7 cellular contexts compared by ENCODE assay signal in the genomic region with DNA sequence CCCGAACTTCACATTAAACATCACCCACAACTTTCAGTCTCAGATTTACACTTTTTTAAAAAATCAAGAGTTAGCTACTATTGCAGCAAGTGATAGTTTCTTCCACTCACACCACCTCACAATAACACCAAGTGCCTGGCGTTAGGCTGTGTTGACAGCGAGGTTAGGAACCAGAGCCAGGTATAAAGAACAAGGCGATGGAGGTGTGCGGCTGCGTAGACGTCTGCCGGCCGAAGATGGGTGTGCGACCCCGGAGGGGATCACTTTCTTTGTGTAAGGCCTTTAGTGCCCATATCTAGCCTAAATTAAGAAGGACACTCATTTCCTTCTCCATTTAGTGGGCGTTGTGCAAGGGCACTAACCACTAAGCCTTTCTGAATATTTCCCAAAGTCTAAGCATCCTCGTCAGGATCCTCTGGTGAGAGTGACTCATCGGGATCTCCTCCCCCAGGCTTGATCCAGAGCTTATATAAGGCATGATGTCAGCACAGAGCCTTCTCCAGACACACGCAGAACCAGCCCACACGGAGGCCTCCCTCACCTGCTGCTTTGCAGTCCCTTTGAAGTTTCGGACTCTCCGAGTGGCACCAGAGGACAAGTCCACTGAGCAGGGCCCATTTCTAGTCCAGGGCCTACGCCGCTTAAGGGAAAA. TPM values are rescaled to one million over a fixed set of nuclear protein-coding genes. Genes with fewer than 3 reads are reported as not detected.
DNase-seq lines count a peak whose midpoint lies in the region; ATAC-seq and TF ChIP-seq lines count a peak whose summit lies in the region.

No MANE protein-coding gene starts in this region.

- H3K4me1 Mint-ChIP-seq in neural crest cell, result peaks cover 23% of the 10 kb centered on the region

- no peak for TF ChIP-seq EP300 in esophagus muscularis mucosa (IDR thresholded peaks at IDR 0.05)

- H3K27me3 Mint-ChIP-seq in neural crest cell (ENCODE audit: low read depth), result peaks cover 32% of the 10 kb centered on the region

- intact Hi-C loops in esophagus muscularis mucosa (cut with DNase I), result no loop called here

- H3K4me1 ChIP-seq in SJSA1 (replicated peaks) (peaks cover 35% of the 10 kb centered on the region), esophagus muscularis mucosa (peaks cover 15 to 20% (median 18%) of the 10 kb centered on the region in 4 donors)

- no peaks in the 10 kb centered on the region for H3K27me3 ChIP-seq in SJSA1 (replicated peaks)
- peaks cover 0 to 39% (median 2%) of the 10 kb centered on the region in 4 donors for H3K27me3 ChIP-seq in esophagus muscularis mucosa

- no peaks in the 10 kb centered on the region for H3K9me3 ChIP-seq in SJSA1 (replicated peaks)
- no peaks in the 10 kb centered on the region for H3K9me3 ChIP-seq in esophagus muscularis mucosa

- H3K36me3 ChIP-seq in SJSA1 (no peaks in the 10 kb centered on the region), esophagus muscularis mucosa (no peaks in the 10 kb centered on the region)

- no peaks in the 10 kb centered on the region for H3K36me3 Mint-ChIP-seq in neural crest cell (ENCODE audit: low read depth)

- no peaks in the 10 kb centered on the region for H3K9me3 Mint-ChIP-seq in neural crest cell

- no peak overlapping the region for H3K27ac ChIP-seq in SJSA1
- peak overlapping the region in 1 of 4 donors; percentile 60 for H3K27ac ChIP-seq in esophagus muscularis mucosa (replicated peaks in 1 of 4)

- WGBS in esophagus muscularis mucosa, result 62% methylated on average over 20 of the region's 20 CpGs

- H3K4me3 Mint-ChIP-seq in neural crest cell, result peak overlapping the region; percentile 80

- no peak overlapping the region for H3K27ac Mint-ChIP-seq in neural crest cell (ENCODE audit: unreplicated experiment)

- TF ChIP-seq POLR2A in esophagus muscularis mucosa (IDR thresholded peaks at IDR 0.05; ENCODE audit: low read depth), result no peak

- ATAC-seq in HG02840 (IDR thresholded peaks at IDR 0.05; ENCODE audit: low FRiP score, unreplicated experiment) (no peak), GM21423 (IDR thresholded peaks at IDR 0.05; ENCODE audit: unreplicated experiment) (no peak)

- H3K4me3 ChIP-seq in SJSA1 (no peak overlapping the region), esophagus muscularis mucosa (peak overlapping the region; percentile 57 to 69 (median 60))

- TF ChIP-seq CTCF in esophagus muscularis mucosa (IDR thresholded peaks at IDR 0.05) (no peak), neural crest cell (conservative IDR thresholded peaks at IDR 0.05) (no peak)

- peak; percentile 90 for DNase-seq in H4 (ENCODE audit: low spot score)
- peak; percentile 76 to 79 for DNase-seq in SJSA1 (ENCODE audit: low read depth in 1 of 2, low spot score in 2 of 2)
- no peak for DNase-seq in esophagus muscularis mucosa (ENCODE audit: extremely low spot score)
- DNase-seq in neural crest cell (ENCODE audit: low read depth, low spot score), result no peak
- no peak for DNase-seq in central memory CD4-positive, alpha-beta T cell

RNA-seq across cellular contexts. Expression of gene NHLH2, which starts 11.8 kb away (rescaled TPM):
- total RNA-seq in H4 (2014; rRNA removed; shearing (Covaris generic)), result not detected in 2 replicates
- total RNA-seq in SJSA1 (2014; rRNA removed; shearing (Covaris generic)), result 0.11 TPM in 1 of 2 replicates, not detected in the other
- total RNA-seq in esophagus muscularis mucosa (not detected), neural crest cell (8.4 and 8.7 TPM in 2 replicates)

Comparison
In these comparisons a context has a peak if more than half of its experiments do, and no peak if none do; other contexts are left out.
1. DNase-seq: peak in H4 (single experiment) and SJSA1 (2 of 2); none in esophagus muscularis mucosa (single experiment), neural crest cell (single experiment) and central memory CD4-positive, alpha-beta T cell (single experiment).